26 cellular contexts compared by ENCODE assay signal in genomic region chr11:25991476-25991875, GRCh38.
"Had no signal": no experiment of that assay in that cellular context is flagged by ENCODE, and none has a peak within 500 bp of the region (broad histone marks: within the 10 kb centered on the region; RNA-seq: fewer than 3 reads in every experiment).

No MANE protein-coding gene starts in this region.

- H3K27me3 ChIP-seq: neural progenitor cell, ovary, right lobe of liver, sigmoid colon, stomach, thyroid gland, tibial nerve, upper lobe of left lung, vagina had no signal

- DNase-seq: nephron progenitor cell; occipital lobe; ovary; posterior cingulate gyrus; psoas muscle; right cardiac atrium; right lobe of liver; sigmoid colon; small intestine; stimulated activated CD4-positive, alpha-beta T cell treated with anti-CD3 and anti-CD28 coated beads, Interleukin-15, amount 100 ng/mL, for 24 hours; stimulated activated CD4-positive, alpha-beta T cell treated with anti-CD3 and anti-CD28 coated beads, Interleukin-2, amount 100 ng/mL, for 24 hours; stimulated activated CD4-positive, alpha-beta T cell treated with anti-CD3 and anti-CD28 coated beads, Interleukin-2, amount 100 ng/mL, for 48 hours; stimulated activated CD4-positive, alpha-beta T cell treated with anti-CD3 and anti-CD28 coated beads, Interleukin-4, amount 100 ng/mL, for 24 hours; stimulated activated naive B cell treated with anti-CD40 and anti-IgM and Interleukin-4, amounts not matched to agents 10 μg/mL and 1 μg/mL and 100 μg/mL, for 72 hours; stimulated activated naive CD4-positive, alpha-beta T cell treated with Interleukin-2 at 50 U/mL for 16 hours; stomach; thyroid gland; trophoblast cell; upper lobe of left lung had no signal

- H3K9ac ChIP-seq: neural progenitor cell, parathyroid adenoma had no signal

- ATAC-seq: natural killer cell treated with Interleukin-12 subunit alpha and Interleukin-12 subunit beta and Interleukin-15 and Interleukin-18, amount 100 ng/mL, for 72 hours; psoas muscle; right lobe of liver; stimulated activated effector memory CD8-positive, alpha-beta T cell treated with anti-CD3 and anti-CD28 coated beads, Interleukin-12 subunit alpha, Interleukin-12 subunit beta, amount 100 ng/mL, for 72 hours; stimulated activated naive B cell treated with anti-CD40 and anti-IgM and Interleukin-4, amounts not matched to agents 10 μg/mL and 1 μg/mL and 100 μg/mL, for 72 hours had no signal

- H3K36me3 ChIP-seq: neural progenitor cell, ovary, right lobe of liver, sigmoid colon, stomach, thoracic aorta, thyroid gland, tibial nerve, upper lobe of left lung, vagina had no signal

- H3K4me1 ChIP-seq: neural progenitor cell, parathyroid adenoma, psoas muscle, right lobe of liver, sigmoid colon, thyroid gland, tibial nerve, upper lobe of left lung, vagina had no signal

- H3K4me3 ChIP-seq: neural progenitor cell, ovary, psoas muscle, right lobe of liver, sigmoid colon, stomach, thoracic aorta, thyroid gland, tibial nerve, upper lobe of left lung, vagina had no signal

- H3K4me2 ChIP-seq: neural progenitor cell had no signal

- H3K9me3 ChIP-seq: ovary, psoas muscle, right lobe of liver, sigmoid colon, stomach, thoracic aorta, thyroid gland, tibial nerve, upper lobe of left lung, vagina had no signal

- H3K79me2 ChIP-seq: parathyroid adenoma had no signal

- H2AFZ ChIP-seq: neural progenitor cell, parathyroid adenoma had no signal

- H3K27ac ChIP-seq: neural progenitor cell, ovary, parathyroid adenoma, psoas muscle, right lobe of liver, sigmoid colon, stomach, thoracic aorta, thyroid gland, tibial nerve, upper lobe of left lung, vagina had no signal
